1 cellular context compared by ENCODE assay signal in the genomic region with DNA sequence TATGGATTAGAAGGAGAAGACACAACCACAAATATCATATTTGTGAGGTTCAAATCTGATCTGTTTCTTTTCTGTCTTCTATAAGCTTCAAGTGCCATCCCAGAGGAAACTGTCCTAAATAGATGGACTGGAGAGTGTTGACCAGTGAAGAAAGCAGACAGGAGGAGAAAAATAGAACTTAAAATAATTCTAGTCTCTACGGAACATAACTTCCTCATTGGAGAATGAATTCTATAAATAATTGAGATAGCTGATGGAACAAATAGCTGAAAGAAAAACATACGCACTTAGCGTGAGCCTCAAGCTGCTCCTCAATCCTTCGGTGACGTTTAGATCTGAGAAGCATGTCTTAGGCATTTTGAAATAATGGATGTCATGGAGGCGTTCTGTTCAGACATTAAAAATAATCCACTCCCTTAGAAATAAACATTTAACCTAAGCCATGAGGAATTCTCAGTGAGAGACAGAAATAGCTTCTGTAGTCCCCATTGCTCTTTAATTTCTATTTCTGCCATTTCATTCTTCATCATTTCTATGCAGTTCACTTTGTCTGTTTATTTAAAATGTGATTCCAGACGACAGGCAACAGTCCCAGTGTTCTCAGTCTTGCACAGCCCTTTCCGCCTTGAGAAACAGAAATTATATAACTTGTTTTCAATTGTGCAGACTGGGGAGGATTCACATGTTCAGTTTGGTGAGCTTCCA.
TF ChIP-seq lines count a peak whose summit lies in the region.

No MANE protein-coding gene starts in this region.

TF ChIP-seq in HepG2, 621 proteins besides CTCF, POLR2A, EP300 and RAD21 (continued from another document):
- TF ChIP-seq, protein P1, sequence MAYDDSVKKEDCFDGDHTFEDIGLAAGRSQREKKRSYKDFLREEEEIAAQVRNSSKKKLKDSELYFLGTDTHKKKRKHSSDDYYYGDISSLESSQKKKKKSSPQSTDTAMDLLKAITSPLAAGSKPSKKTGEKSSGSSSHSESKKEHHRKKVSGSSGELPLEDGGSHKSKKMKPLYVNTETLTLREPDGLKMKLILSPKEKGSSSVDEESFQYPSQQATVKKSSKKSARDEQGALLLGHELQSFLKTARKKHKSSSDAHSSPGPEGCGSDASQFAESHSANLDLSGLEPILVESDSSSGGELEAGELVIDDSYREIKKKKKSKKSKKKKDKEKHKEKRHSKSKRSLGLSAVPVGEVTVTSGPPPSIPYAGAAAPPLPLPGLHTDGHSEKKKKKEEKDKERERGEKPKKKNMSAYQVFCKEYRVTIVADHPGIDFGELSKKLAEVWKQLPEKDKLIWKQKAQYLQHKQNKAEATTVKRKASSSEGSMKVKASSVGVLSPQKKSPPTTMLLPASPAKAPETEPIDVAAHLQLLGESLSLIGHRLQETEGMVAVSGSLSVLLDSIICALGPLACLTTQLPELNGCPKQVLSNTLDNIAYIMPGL (CRISPR knock-in tag; IDR thresholded peaks at IDR 0.05; ENCODE audit: borderline replicate concordance in 1 of 2, low read depth in 1 of 2) = no peak
- TF ChIP-seq, protein P2, sequence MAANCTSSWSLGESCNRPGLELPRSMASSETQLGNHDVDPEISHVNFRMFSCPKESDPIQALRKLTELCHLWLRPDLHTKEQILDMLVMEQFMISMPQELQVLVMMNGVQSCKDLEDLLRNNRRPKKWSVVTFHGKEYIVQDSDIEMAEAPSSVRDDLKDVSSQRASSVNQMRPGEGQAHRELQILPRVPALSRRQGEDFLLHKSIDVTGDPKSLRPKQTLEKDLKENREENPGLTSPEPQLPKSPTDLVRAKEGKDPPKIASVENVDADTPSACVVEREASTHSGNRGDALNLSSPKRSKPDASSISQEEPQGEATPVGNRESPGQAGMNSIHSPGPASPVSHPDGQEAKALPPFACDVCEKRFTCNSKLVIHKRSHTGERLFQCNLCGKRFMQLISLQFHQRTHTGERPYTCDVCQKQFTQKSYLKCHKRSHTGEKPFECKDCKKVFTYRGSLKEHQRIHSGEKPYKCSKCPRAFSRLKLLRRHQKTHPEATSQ (CRISPR knock-in tag; IDR thresholded peaks at IDR 0.05; ENCODE audit: borderline replicate concordance) = no peak
- TF ChIP-seq SETDB1 (CRISPR knock-in tag; IDR thresholded peaks at IDR 0.05; ENCODE audit: borderline replicate concordance) = no peak
- TF ChIP-seq, protein P3, sequence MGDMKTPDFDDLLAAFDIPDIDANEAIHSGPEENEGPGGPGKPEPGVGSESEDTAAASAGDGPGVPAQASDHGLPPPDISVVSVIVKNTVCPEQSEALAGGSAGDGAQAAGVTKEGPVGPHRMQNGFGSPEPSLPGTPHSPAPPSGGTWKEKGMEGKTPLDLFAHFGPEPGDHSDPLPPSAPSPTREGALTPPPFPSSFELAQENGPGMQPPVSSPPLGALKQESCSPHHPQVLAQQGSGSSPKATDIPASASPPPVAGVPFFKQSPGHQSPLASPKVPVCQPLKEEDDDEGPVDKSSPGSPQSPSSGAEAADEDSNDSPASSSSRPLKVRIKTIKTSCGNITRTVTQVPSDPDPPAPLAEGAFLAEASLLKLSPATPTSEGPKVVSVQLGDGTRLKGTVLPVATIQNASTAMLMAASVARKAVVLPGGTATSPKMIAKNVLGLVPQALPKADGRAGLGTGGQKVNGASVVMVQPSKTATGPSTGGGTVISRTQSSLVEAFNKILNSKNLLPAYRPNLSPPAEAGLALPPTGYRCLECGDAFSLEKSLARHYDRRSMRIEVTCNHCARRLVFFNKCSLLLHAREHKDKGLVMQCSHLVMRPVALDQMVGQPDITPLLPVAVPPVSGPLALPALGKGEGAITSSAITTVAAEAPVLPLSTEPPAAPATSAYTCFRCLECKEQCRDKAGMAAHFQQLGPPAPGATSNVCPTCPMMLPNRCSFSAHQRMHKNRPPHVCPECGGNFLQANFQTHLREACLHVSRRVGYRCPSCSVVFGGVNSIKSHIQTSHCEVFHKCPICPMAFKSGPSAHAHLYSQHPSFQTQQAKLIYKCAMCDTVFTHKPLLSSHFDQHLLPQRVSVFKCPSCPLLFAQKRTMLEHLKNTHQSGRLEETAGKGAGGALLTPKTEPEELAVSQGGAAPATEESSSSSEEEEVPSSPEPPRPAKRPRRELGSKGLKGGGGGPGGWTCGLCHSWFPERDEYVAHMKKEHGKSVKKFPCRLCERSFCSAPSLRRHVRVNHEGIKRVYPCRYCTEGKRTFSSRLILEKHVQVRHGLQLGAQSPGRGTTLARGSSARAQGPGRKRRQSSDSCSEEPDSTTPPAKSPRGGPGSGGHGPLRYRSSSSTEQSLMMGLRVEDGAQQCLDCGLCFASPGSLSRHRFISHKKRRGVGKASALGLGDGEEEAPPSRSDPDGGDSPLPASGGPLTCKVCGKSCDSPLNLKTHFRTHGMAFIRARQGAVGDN (CRISPR knock-in tag; IDR thresholded peaks at IDR 0.05) = no peak
- no peak for TF ChIP-seq ZNF768 (CRISPR knock-in tag; IDR thresholded peaks at IDR 0.05)
- no peak for TF ChIP-seq TOPORS (CRISPR knock-in tag; IDR thresholded peaks at IDR 0.05)
- no peak for TF ChIP-seq MTF2 (CRISPR knock-in tag; IDR thresholded peaks at IDR 0.05; ENCODE audit: borderline replicate concordance)
- TF ChIP-seq CBFB (CRISPR knock-in tag; IDR thresholded peaks at IDR 0.05) = no peak
TF ChIP-seq in HepG2: peak in this region for 0.
